In genomic region chr20:31720486-31721407, GRCh38 we compare ENCODE assay signal across 1 cellular context.
TF ChIP-seq lines count a peak whose summit lies in the region.

No MANE protein-coding gene starts in this region.

TF ChIP-seq in HepG2, 621 proteins besides CTCF, POLR2A, EP300 and RAD21 (continued from another document and continues in another):
- TF ChIP-seq DBP (CRISPR knock-in tag; IDR thresholded peaks at IDR 0.05; ENCODE audit: not compliant biosample characterization) (no peak), ZNF543 (CRISPR knock-in tag; IDR thresholded peaks at IDR 0.05) (peak; percentile 60), THRA (CRISPR knock-in tag; IDR thresholded peaks at IDR 0.05; ENCODE audit: borderline replicate concordance) (peak; percentile 95), ZNF766 (CRISPR knock-in tag; IDR thresholded peaks at IDR 0.05; ENCODE audit: borderline replicate concordance) (no peak), TEAD3 (CRISPR knock-in tag; optimal IDR thresholded peaks at IDR 0.05; ENCODE audit: borderline replicate concordance) (peak; percentile 94), JUND (CRISPR knock-in tag; IDR thresholded peaks at IDR 0.05) (peak; percentile 16; the same call in 1 of the 2 replicates), FOXP1 (IDR thresholded peaks at IDR 0.05) (no peak), FOXP1 (CRISPR knock-in tag; IDR thresholded peaks at IDR 0.05) (peak; percentile 86), ZC3H4 (CRISPR knock-in tag; IDR thresholded peaks at IDR 0.05; ENCODE audit: borderline replicate concordance) (peak; percentile 71), ZNF326 (CRISPR knock-in tag; IDR thresholded peaks at IDR 0.05; ENCODE audit: borderline replicate concordance) (0 out of 2 replicates have a peak, but pooled peaks have one; percentile 52), GATAD2A (CRISPR knock-in tag; IDR thresholded peaks at IDR 0.05) (peak; percentile 90; the same call in 1 of the 2 replicates), SIX4 (CRISPR knock-in tag; IDR thresholded peaks at IDR 0.05) (peak; percentile 18; the same call in 1 of the 2 replicates), ZNF33A (CRISPR knock-in tag; IDR thresholded peaks at IDR 0.05; ENCODE audit: borderline replicate concordance) (0 out of 2 replicates have a peak, but pooled peaks have one; percentile 54), ZNF703 (CRISPR knock-in tag; IDR thresholded peaks at IDR 0.05; ENCODE audit: borderline replicate concordance) (no peak), POLR2AphosphoS5 (IDR thresholded peaks at IDR 0.05; ENCODE audit: low read depth, low read length) (peak; percentile 70), RBM22 (optimal IDR thresholded peaks at IDR 0.05; ENCODE audit: low read length) (peak; percentile 99), KDM5A (IDR thresholded peaks at IDR 0.05; ENCODE audit: borderline replicate concordance, low read length) (no peak; the same call in 1 of the 2 replicates), CHCHD3 (CRISPR knock-in tag; IDR thresholded peaks at IDR 0.05) (no peak), ZNF44 (CRISPR knock-in tag; IDR thresholded peaks at IDR 0.05) (no peak; the same call in 1 of the 2 replicates), ZZZ3 (CRISPR knock-in tag; IDR thresholded peaks at IDR 0.05; ENCODE audit: borderline replicate concordance) (peak; percentile 74), SP1 (IDR thresholded peaks at IDR 0.05) (no peak), SP1 (CRISPR knock-in tag; IDR thresholded peaks at IDR 0.05) (peak; percentile 41; the same call in 1 of the 2 replicates), ZNF646 (CRISPR knock-in tag; IDR thresholded peaks at IDR 0.05) (peak; percentile 89), ZNF30 (CRISPR knock-in tag; IDR thresholded peaks at IDR 0.05) (peak; percentile 92), MATR3 (CRISPR knock-in tag; IDR thresholded peaks at IDR 0.05) (no peak), ZNF20 (CRISPR knock-in tag; IDR thresholded peaks at IDR 0.05) (peak; percentile 81; the same call in 1 of the 2 replicates), KDM2A (CRISPR knock-in tag; IDR thresholded peaks at IDR 0.05; ENCODE audit: borderline replicate concordance, low read depth) (peak; percentile 82), HOXA3 (CRISPR knock-in tag; IDR thresholded peaks at IDR 0.05) (peak; percentile 93), ZNF335 (CRISPR knock-in tag; IDR thresholded peaks at IDR 0.05) (peak; percentile 63; the same call in 1 of the 2 replicates), ZNF562 (CRISPR knock-in tag; IDR thresholded peaks at IDR 0.05; ENCODE audit: borderline replicate concordance) (no peak), PRPF4 (IDR thresholded peaks at IDR 0.05; ENCODE audit: low read depth, low read length, poor library complexity, severe bottlenecking) (no peak), IRF2 (CRISPR knock-in tag; IDR thresholded peaks at IDR 0.05) (peak; percentile 91), HMG20B (CRISPR knock-in tag; conservative IDR thresholded peaks at IDR 0.05) (peak; percentile 67), RBM39 (IDR thresholded peaks at IDR 0.05; ENCODE audit: low read depth, low read length, poor library complexity, severe bottlenecking) (no peak), ZNF256 (CRISPR knock-in tag; conservative IDR thresholded peaks at IDR 0.05) (no peak; the same call in 1 of the 2 replicates), KLF12 (CRISPR knock-in tag; IDR thresholded peaks at IDR 0.05; ENCODE audit: borderline replicate concordance) (no peak), BRD4 (CRISPR knock-in tag; IDR thresholded peaks at IDR 0.05) (peak; percentile 99), PATZ1 (CRISPR knock-in tag; IDR thresholded peaks at IDR 0.05) (peak; percentile 93), SUZ12 (IDR thresholded peaks at IDR 0.05; ENCODE audit: low read depth, low read length) (no peak), MEF2D (CRISPR knock-in tag; IDR thresholded peaks at IDR 0.05) (peak; percentile 90), ZMYM4 (CRISPR knock-in tag; IDR thresholded peaks at IDR 0.05) (peak; percentile 77), ATAD3A (CRISPR knock-in tag; IDR thresholded peaks at IDR 0.05) (no peak), ZNF230 (CRISPR knock-in tag; IDR thresholded peaks at IDR 0.05) (peak; percentile 78), NAIF1 (CRISPR knock-in tag; IDR thresholded peaks at IDR 0.05; ENCODE audit: borderline replicate concordance) (0 out of 2 replicates have a peak, but pooled peaks have one; percentile 37), ZNF329 (CRISPR knock-in tag; IDR thresholded peaks at IDR 0.05; ENCODE audit: low read depth) (no peak; the same call in 1 of the 2 replicates), NRL (CRISPR knock-in tag; IDR thresholded peaks at IDR 0.05; ENCODE audit: borderline replicate concordance) (0 out of 2 replicates have a peak, but pooled peaks have one; percentile 67), GLI4 (CRISPR knock-in tag; IDR thresholded peaks at IDR 0.05; ENCODE audit: borderline replicate concordance) (no peak)
- TF ChIP-seq, protein P1, sequence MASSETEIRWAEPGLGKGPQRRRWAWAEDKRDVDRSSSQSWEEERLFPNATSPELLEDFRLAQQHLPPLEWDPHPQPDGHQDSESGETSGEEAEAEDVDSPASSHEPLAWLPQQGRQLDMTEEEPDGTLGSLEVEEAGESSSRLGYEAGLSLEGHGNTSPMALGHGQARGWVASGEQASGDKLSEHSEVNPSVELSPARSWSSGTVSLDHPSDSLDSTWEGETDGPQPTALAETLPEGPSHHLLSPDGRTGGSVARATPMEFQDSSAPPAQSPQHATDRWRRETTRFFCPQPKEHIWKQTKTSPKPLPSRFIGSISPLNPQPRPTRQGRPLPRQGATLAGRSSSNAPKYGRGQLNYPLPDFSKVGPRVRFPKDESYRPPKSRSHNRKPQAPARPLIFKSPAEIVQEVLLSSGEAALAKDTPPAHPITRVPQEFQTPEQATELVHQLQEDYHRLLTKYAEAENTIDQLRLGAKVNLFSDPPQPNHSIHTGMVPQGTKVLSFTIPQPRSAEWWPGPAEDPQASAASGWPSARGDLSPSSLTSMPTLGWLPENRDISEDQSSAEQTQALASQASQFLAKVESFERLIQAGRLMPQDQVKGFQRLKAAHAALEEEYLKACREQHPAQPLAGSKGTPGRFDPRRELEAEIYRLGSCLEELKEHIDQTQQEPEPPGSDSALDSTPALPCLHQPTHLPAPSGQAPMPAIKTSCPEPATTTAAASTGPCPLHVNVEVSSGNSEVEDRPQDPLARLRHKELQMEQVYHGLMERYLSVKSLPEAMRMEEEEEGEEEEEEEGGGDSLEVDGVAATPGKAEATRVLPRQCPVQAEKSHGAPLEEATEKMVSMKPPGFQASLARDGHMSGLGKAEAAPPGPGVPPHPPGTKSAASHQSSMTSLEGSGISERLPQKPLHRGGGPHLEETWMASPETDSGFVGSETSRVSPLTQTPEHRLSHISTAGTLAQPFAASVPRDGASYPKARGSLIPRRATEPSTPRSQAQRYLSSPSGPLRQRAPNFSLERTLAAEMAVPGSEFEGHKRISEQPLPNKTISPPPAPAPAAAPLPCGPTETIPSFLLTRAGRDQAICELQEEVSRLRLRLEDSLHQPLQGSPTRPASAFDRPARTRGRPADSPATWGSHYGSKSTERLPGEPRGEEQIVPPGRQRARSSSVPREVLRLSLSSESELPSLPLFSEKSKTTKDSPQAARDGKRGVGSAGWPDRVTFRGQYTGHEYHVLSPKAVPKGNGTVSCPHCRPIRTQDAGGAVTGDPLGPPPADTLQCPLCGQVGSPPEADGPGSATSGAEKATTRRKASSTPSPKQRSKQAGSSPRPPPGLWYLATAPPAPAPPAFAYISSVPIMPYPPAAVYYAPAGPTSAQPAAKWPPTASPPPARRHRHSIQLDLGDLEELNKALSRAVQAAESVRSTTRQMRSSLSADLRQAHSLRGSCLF (CRISPR knock-in tag; IDR thresholded peaks at IDR 0.05; ENCODE audit: borderline replicate concordance): 0 out of 2 replicates have a peak, but pooled peaks have one; percentile 85
- TF ChIP-seq, protein P2, sequence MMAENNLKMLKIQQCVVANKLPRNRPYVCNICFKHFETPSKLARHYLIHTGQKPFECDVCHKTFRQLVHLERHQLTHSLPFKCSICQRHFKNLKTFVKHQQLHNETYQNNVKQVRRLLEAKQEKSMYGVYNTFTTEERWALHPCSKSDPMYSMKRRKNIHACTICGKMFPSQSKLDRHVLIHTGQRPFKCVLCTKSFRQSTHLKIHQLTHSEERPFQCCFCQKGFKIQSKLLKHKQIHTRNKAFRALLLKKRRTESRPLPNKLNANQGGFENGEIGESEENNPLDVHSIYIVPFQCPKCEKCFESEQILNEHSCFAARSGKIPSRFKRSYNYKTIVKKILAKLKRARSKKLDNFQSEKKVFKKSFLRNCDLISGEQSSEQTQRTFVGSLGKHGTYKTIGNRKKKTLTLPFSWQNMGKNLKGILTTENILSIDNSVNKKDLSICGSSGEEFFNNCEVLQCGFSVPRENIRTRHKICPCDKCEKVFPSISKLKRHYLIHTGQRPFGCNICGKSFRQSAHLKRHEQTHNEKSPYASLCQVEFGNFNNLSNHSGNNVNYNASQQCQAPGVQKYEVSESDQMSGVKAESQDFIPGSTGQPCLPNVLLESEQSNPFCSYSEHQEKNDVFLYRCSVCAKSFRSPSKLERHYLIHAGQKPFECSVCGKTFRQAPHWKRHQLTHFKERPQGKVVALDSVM (CRISPR knock-in tag; IDR thresholded peaks at IDR 0.05): no peak; the same call in 1 of the 2 replicates
- TF ChIP-seq, protein P3, sequence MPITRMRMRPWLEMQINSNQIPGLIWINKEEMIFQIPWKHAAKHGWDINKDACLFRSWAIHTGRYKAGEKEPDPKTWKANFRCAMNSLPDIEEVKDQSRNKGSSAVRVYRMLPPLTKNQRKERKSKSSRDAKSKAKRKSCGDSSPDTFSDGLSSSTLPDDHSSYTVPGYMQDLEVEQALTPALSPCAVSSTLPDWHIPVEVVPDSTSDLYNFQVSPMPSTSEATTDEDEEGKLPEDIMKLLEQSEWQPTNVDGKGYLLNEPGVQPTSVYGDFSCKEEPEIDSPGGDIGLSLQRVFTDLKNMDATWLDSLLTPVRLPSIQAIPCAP (CRISPR knock-in tag; IDR thresholded peaks at IDR 0.05; ENCODE audit: low read depth): no peak
